Comparison of ENCODE assay signal across 18 cellular contexts in genomic region chr11:15699978-15700377, GRCh38.
DNase-seq lines count a peak whose midpoint lies in the region; ATAC-seq and TF ChIP-seq lines count a peak whose summit lies in the region.
"Had no signal": no experiment of that assay in that cellular context is flagged by ENCODE, and none has a peak within 500 bp of the region (broad histone marks: within the 10 kb centered on the region; RNA-seq: fewer than 3 reads in every experiment).

No MANE protein-coding gene starts in this region.

- H3K36me3 ChIP-seq in SK-N-MC (ENCODE audit: insufficient read depth, low read length) (no peaks in the 10 kb centered on the region), mesenchymal stem cell (ENCODE audit: control insufficient read depth in 1 of 2, insufficient read depth in 2 of 2, low read depth in 1 of 2, low read length in 2 of 2) (no peaks in the 10 kb centered on the region), breast epithelium (no peaks in the 10 kb centered on the region)

- intact Hi-C loops in activated T-helper 1 cell treated with anti-CD3 and anti-CD28 coated beads, Interleukin-12 subunit alpha, Interleukin-12 subunit beta, Interleukin-2, Interleukin-4 antibody, amounts not matched to agents 30 ng/mL and 10 ng/mL and 1 ng/mL, durations not matched to agents 14 hours and 24 hours and 36 hours (cut with micrococcal nuclease) = no loop called here
- intact Hi-C loops in breast epithelium (cut with DNase I; ENCODE audit: low total_unique reads) = no loop called here

- TF ChIP-seq POLR2A in erythroblast (IDR thresholded peaks at IDR 0.05; ENCODE audit: low read length) (no peak), breast epithelium (IDR thresholded peaks at IDR 0.05) (no peak)

- H3K14ac ChIP-seq in mesenchymal stem cell (ENCODE audit: low read length in 2 of 2) = no peak overlapping the region

- H3K27ac Mint-ChIP-seq in activated T-helper 1 cell treated with anti-CD3 and anti-CD28 coated beads, Interleukin-12 subunit alpha, Interleukin-12 subunit beta, Interleukin-2, Interleukin-4 antibody, amounts not matched to agents 30 ng/mL and 10 ng/mL and 1 ng/mL, durations not matched to agents 14 hours and 24 hours and 36 hours = no peak overlapping the region
- H3K27ac Mint-ChIP-seq: CD4-positive, alpha-beta memory T cell; GM23338; H9 had no signal

- H3K79me1 ChIP-seq in mesenchymal stem cell (replicated peaks; ENCODE audit: low read length, poor library complexity, severe bottlenecking) = no peaks in the 10 kb centered on the region

- WGBS in mesenchymal stem cell = 96% methylated on average over 3 of the region's 3 CpGs

- no peak for ATAC-seq in HG03460 (IDR thresholded peaks at IDR 0.05; ENCODE audit: unreplicated experiment)
- ATAC-seq: GM23338, HCT116 had no signal

- H3K4me1 Mint-ChIP-seq in activated T-helper 1 cell treated with anti-CD3 and anti-CD28 coated beads, Interleukin-12 subunit alpha, Interleukin-12 subunit beta, Interleukin-2, Interleukin-4 antibody, amounts not matched to agents 30 ng/mL and 10 ng/mL and 1 ng/mL, durations not matched to agents 14 hours and 24 hours and 36 hours (ENCODE audit: low read depth) = no peaks in the 10 kb centered on the region
- H3K4me1 Mint-ChIP-seq: CD4-positive, alpha-beta memory T cell; GM23338; H9 had no signal

- H3K4me3 ChIP-seq in LNCaP clone FGC (ENCODE audit: low read depth, low read length) = no peak overlapping the region
- peak overlapping the region; percentile 55 for H3K4me3 ChIP-seq in SK-N-MC
- H3K4me3 ChIP-seq in mesenchymal stem cell (ENCODE audit: insufficient read depth in 1 of 2, low read depth in 1 of 2, low read length in 2 of 2) = no peak overlapping the region
- no peak overlapping the region for H3K4me3 ChIP-seq in breast epithelium
- H3K4me3 ChIP-seq: GM23338 had no signal

- no peak overlapping the region for H3K18ac ChIP-seq in mesenchymal stem cell (ENCODE audit: low read depth in 1 of 2, low read length in 2 of 2)

- H2BK15ac ChIP-seq in mesenchymal stem cell (ENCODE audit: low read depth, poor library complexity, severe bottlenecking) = no peak overlapping the region

- H3K23ac ChIP-seq in mesenchymal stem cell (ENCODE audit: low read length in 2 of 2) = no peak overlapping the region

- no peak overlapping the region for H2AK5ac ChIP-seq in mesenchymal stem cell (ENCODE audit: low read length, severe bottlenecking)

- H3K9me3 Mint-ChIP-seq in activated T-helper 1 cell treated with anti-CD3 and anti-CD28 coated beads, Interleukin-12 subunit alpha, Interleukin-12 subunit beta, Interleukin-2, Interleukin-4 antibody, amounts not matched to agents 30 ng/mL and 10 ng/mL and 1 ng/mL, durations not matched to agents 14 hours and 24 hours and 36 hours = peaks cover 3% of the 10 kb centered on the region
- H3K9me3 Mint-ChIP-seq: GM23338 had no signal

- DNase-seq in LNCaP clone FGC (ENCODE audit: low read depth) (peak; percentile 44), SK-N-MC (ENCODE audit: low read depth, low spot score) (no peak), erythroblast (lab: John Stamatoyannopoulos, UW) (peak; percentile 16 to 25), mesenchymal stem cell (no peak), breast epithelium (ENCODE audit: low spot score in 2 of 2) (no peak), NOMO-1 (lab: John Stamatoyannopoulos, UW; ENCODE audit: unreplicated experiment in 2 of 2) (no peak)
- DNase-seq in activated T-helper 1 cell treated with anti-CD3 and anti-CD28 coated beads, Interleukin-12 subunit alpha, Interleukin-12 subunit beta, Interleukin-2, Interleukin-4 antibody, amounts not matched to agents 30 ng/mL and 10 ng/mL and 1 ng/mL, durations not matched to agents 14 hours and 24 hours and 36 hours (ENCODE audit: low spot score) = no peak
- DNase-seq: C1 segment of cervical spinal cord; Calu3; CD4-positive, alpha-beta memory T cell; COR-L47; DMS53; DMS79 treated with DMSO at 0.1 percent for 48 hours; GF-D8; H9 had no signal

- H4K8ac ChIP-seq in mesenchymal stem cell (ENCODE audit: low read length) = no peak overlapping the region

- H3K27me3 Mint-ChIP-seq in activated T-helper 1 cell treated with anti-CD3 and anti-CD28 coated beads, Interleukin-12 subunit alpha, Interleukin-12 subunit beta, Interleukin-2, Interleukin-4 antibody, amounts not matched to agents 30 ng/mL and 10 ng/mL and 1 ng/mL, durations not matched to agents 14 hours and 24 hours and 36 hours (ENCODE audit: insufficient read depth) = no peaks in the 10 kb centered on the region
- H3K27me3 Mint-ChIP-seq: CD4-positive, alpha-beta memory T cell had no signal

- TF ChIP-seq CTCF in LNCaP clone FGC (IDR thresholded peaks at IDR 0.05; ENCODE audit: control insufficient read depth, extremely low read depth, insufficient read depth) (no peak), breast epithelium (IDR thresholded peaks at IDR 0.05) (no peak)

- H3K9ac ChIP-seq in SK-N-MC (ENCODE audit: insufficient read length) (no peak overlapping the region), mesenchymal stem cell (ENCODE audit: low read length) (no peak overlapping the region)

- H3K36me3 Mint-ChIP-seq in activated T-helper 1 cell treated with anti-CD3 and anti-CD28 coated beads, Interleukin-12 subunit alpha, Interleukin-12 subunit beta, Interleukin-2, Interleukin-4 antibody, amounts not matched to agents 30 ng/mL and 10 ng/mL and 1 ng/mL, durations not matched to agents 14 hours and 24 hours and 36 hours (ENCODE audit: low read depth) = no peaks in the 10 kb centered on the region
- H3K36me3 Mint-ChIP-seq: CD4-positive, alpha-beta memory T cell had no signal

- H3K4me2 ChIP-seq in mesenchymal stem cell (ENCODE audit: low read length, poor library complexity, severe bottlenecking) = no peak overlapping the region
- H3K4me2 ChIP-seq: GM23338 had no signal

- H4K91ac ChIP-seq in mesenchymal stem cell (ENCODE audit: low read length) = peak overlapping the region; percentile 62

- no peaks in the 10 kb centered on the region for H3K4me1 ChIP-seq in mesenchymal stem cell (ENCODE audit: control insufficient read depth, insufficient read depth, low read depth, low read length)
- no peaks in the 10 kb centered on the region for H3K4me1 ChIP-seq in breast epithelium

- no peak overlapping the region for H2AFZ ChIP-seq in mesenchymal stem cell (ENCODE audit: low read depth, low read length)
- H2AFZ ChIP-seq: GM23338 had no signal

- H3K4me3 Mint-ChIP-seq in activated T-helper 1 cell treated with anti-CD3 and anti-CD28 coated beads, Interleukin-12 subunit alpha, Interleukin-12 subunit beta, Interleukin-2, Interleukin-4 antibody, amounts not matched to agents 30 ng/mL and 10 ng/mL and 1 ng/mL, durations not matched to agents 14 hours and 24 hours and 36 hours = no peak overlapping the region
- H3K4me3 Mint-ChIP-seq: CD4-positive, alpha-beta memory T cell; GM23338; H9 had no signal

- H2BK5ac ChIP-seq in mesenchymal stem cell (ENCODE audit: low read depth, low read length, poor library complexity, severe bottlenecking) = no peak overlapping the region

- peak overlapping the region; percentile 80; the same call in 1 of the 2 replicates for H3K27ac ChIP-seq in SK-N-MC
- no peak overlapping the region for H3K27ac ChIP-seq in mesenchymal stem cell (ENCODE audit: low read length, poor library complexity, severe bottlenecking)
- H3K27ac ChIP-seq in breast epithelium = no peak overlapping the region

- no peak overlapping the region for H3K4ac ChIP-seq in mesenchymal stem cell (ENCODE audit: low read depth in 1 of 2, low read length in 2 of 2)

- no peaks in the 10 kb centered on the region for H3K9me3 ChIP-seq in SK-N-MC (ENCODE audit: low read depth, low read length)
- H3K9me3 ChIP-seq in mesenchymal stem cell (ENCODE audit: control insufficient read depth, low read length) = peaks cover 7% of the 10 kb centered on the region
- no peaks in the 10 kb centered on the region for H3K9me3 ChIP-seq in breast epithelium

- peaks cover 0 to 40% of the 10 kb centered on the region in 2 experiments for H3K27me3 ChIP-seq in mesenchymal stem cell (ENCODE audit: control insufficient read depth in 1 of 2, insufficient read depth in 1 of 2, low read length in 2 of 2)
- H3K27me3 ChIP-seq in breast epithelium = peaks cover 0 to 13% of the 10 kb centered on the region in 2 donors

- H2BK120ac ChIP-seq in mesenchymal stem cell (ENCODE audit: low read depth, low read length) = no peak overlapping the region

- H2BK12ac ChIP-seq in mesenchymal stem cell (ENCODE audit: low read length in 2 of 2) = no peak overlapping the region

Comparison
In these comparisons a context has a peak if more than half of its experiments do, and no peak if none do; other contexts are left out.
1. DNase-seq: peak in LNCaP clone FGC (single experiment) and erythroblast (2 of 2); none in SK-N-MC (single experiment), mesenchymal stem cell (single experiment), activated T-helper 1 cell treated with anti-CD3 and anti-CD28 coated beads, Interleukin-12 subunit alpha, Interleukin-12 subunit beta, Interleukin-2, Interleukin-4 antibody, amounts not matched to agents 30 ng/mL and 10 ng/mL and 1 ng/mL, durations not matched to agents 14 hours and 24 hours and 36 hours (single experiment), breast epithelium (0 of 2) and NOMO-1 (0 of 2).